ENCODE assay signal across 8 cellular contexts in genomic region chr1:113871597-113872113, GRCh38. TPM values are rescaled to one million over a fixed set of nuclear protein-coding genes. Genes with fewer than 3 reads are reported as not detected.
DNase-seq lines count a peak whose midpoint lies in the region; ATAC-seq and TF ChIP-seq lines count a peak whose summit lies in the region.

PTPN22 (minus strand) TSS chr1:113871712.

- peak within 1 kb of the TSS; percentile 85 for H3K4me3 Mint-ChIP-seq in activated B cell treated with CpG ODN at 0.5 μM for 24 hours
- peak within 1 kb of the TSS; percentile 82 to 95 (median 92) for H3K4me3 Mint-ChIP-seq in naive thymus-derived CD4-positive, alpha-beta T cell

- WGBS in testis, 2 donors = 84 to 92% methylated on average over 4 of the region's 4 CpGs

- H3K27me3 ChIP-seq in BLaER1 (no peaks in the 10 kb centered on the region), testis (no peaks in the 10 kb centered on the region)
- no peaks in the 10 kb centered on the region for H3K27me3 ChIP-seq in naive thymus-derived CD4-positive, alpha-beta T cell (ENCODE audit: control insufficient read depth in 2 of 2, insufficient read depth in 2 of 2, low read length in 2 of 2)

- H3K4me1 ChIP-seq in BLaER1 = peaks cover 46% of the 10 kb centered on the region
- peaks cover 30 to 65% of the 10 kb centered on the region in 2 donors for H3K4me1 ChIP-seq in naive thymus-derived CD4-positive, alpha-beta T cell (ENCODE audit: control insufficient read depth in 2 of 2, insufficient read depth in 2 of 2, low read length in 2 of 2)
- no peaks in the 10 kb centered on the region for H3K4me1 ChIP-seq in testis

- no peaks in the 10 kb centered on the region for H3K27me3 Mint-ChIP-seq in activated B cell treated with CpG ODN at 0.5 μM for 24 hours
- no peaks in the 10 kb centered on the region for H3K27me3 Mint-ChIP-seq in naive thymus-derived CD4-positive, alpha-beta T cell

- no peaks in the 10 kb centered on the region for H3K36me3 ChIP-seq in BLaER1
- H3K36me3 ChIP-seq in naive thymus-derived CD4-positive, alpha-beta T cell (ENCODE audit: control insufficient read depth in 2 of 3, insufficient read depth in 3 of 3, low read length in 3 of 3) = no peaks in the 10 kb centered on the region
- no peaks in the 10 kb centered on the region for H3K36me3 ChIP-seq in testis (ENCODE audit: low read depth, missing control alignments)

- peaks cover 77% of the 10 kb centered on the region for H3K4me1 Mint-ChIP-seq in activated B cell treated with CpG ODN at 0.5 μM for 24 hours
- H3K4me1 Mint-ChIP-seq in naive thymus-derived CD4-positive, alpha-beta T cell = peaks cover 37 to 77% (median 72%) of the 10 kb centered on the region in 7 donors

- CTCF ChIA-PET in activated B cell treated with CpG ODN at 0.5 μM for 24 hours (lab: Charles Lee) = no interaction called here
- CTCF ChIA-PET in naive thymus-derived CD4-positive, alpha-beta T cell (lab: Charles Lee) = no interaction called here

- H3K9me3 ChIP-seq in BLaER1 = no peaks in the 10 kb centered on the region
- H3K9me3 ChIP-seq in naive thymus-derived CD4-positive, alpha-beta T cell (ENCODE audit: control insufficient read depth in 2 of 3, low read length in 3 of 3) = no peaks in the 10 kb centered on the region
- no peaks in the 10 kb centered on the region for H3K9me3 ChIP-seq in testis

- no peaks in the 10 kb centered on the region for H3K9me3 Mint-ChIP-seq in activated B cell treated with CpG ODN at 0.5 μM for 24 hours
- peaks cover 0 to 3% (median 0%) of the 10 kb centered on the region in 11 donors for H3K9me3 Mint-ChIP-seq in naive thymus-derived CD4-positive, alpha-beta T cell

- intact Hi-C loops in activated B cell treated with CpG ODN at 0.5 μM for 24 hours (cut with micrococcal nuclease) = loop anchor here (1.0 kb wide), 5 partner anchors 13 to 59 kb away; partner anchors contain the start of genes AP4B1, HIPK1 and RSBN1
- intact Hi-C loops in naive thymus-derived CD4-positive, alpha-beta T cell (cut with micrococcal nuclease) = loop anchor here (1.0 to 5.0 kb wide), 14 partner anchors 15 to 1253 kb away; partner anchors contain the start of genes BCL2L15 (in 2 of the 2), CAPZA1 (in 2 of the 2), ST7L (in 2 of the 2) and AP4B1 (in 1 of the 2)
- intact Hi-C loops in testis (cut with DNase I; ENCODE audit: low total_unique reads) = no loop called here

- H3K9ac ChIP-seq in BLaER1 = peak within 1 kb of the TSS; percentile 40; the same call in 1 of the 2 replicates

- peak; percentile 67 for DNase-seq in GM20000 (ENCODE audit: low spot score)
- peak; percentile 39 for DNase-seq in activated B cell treated with CpG ODN at 0.5 μM for 24 hours
- DNase-seq in cardiac fibroblast (ENCODE audit: low read depth in 2 of 2) = peak; percentile 64 to 79
- DNase-seq in naive thymus-derived CD4-positive, alpha-beta T cell = peak; percentile 41 to 91 (median 87)
- DNase-seq in testis = peak; percentile 51
- no peak for DNase-seq in NCI-H2171 treated with DMSO at 0.1 percent for 48 hours (lab: John Stamatoyannopoulos, UW)

- peak within 1 kb of the TSS; percentile 81 for H3K4me2 ChIP-seq in BLaER1

- ATAC-seq in HG03575 (IDR thresholded peaks at IDR 0.05; ENCODE audit: extremely low read depth, insufficient number of reproducible peaks, low FRiP score, unreplicated experiment) (peak; percentile 71), activated B cell treated with CpG ODN at 0.5 μM for 24 hours (ENCODE audit: low read depth) (peak; percentile 96)
- peak; percentile 98 for ATAC-seq in naive thymus-derived CD4-positive, alpha-beta T cell

- TF ChIP-seq CTCF in GM20000 (IDR thresholded peaks at IDR 0.05; ENCODE audit: extremely low read depth, missing control alignments) (no peak), activated B cell treated with CpG ODN at 0.5 μM for 24 hours (IDR thresholded peaks at IDR 0.05) (no peak), cardiac fibroblast (IDR thresholded peaks at IDR 0.05; ENCODE audit: low read depth, low read length) (no peak), testis (IDR thresholded peaks at IDR 0.05) (no peak)

- peak within 1 kb of the TSS; percentile 95 for H3K27ac Mint-ChIP-seq in activated B cell treated with CpG ODN at 0.5 μM for 24 hours
- H3K27ac Mint-ChIP-seq in naive thymus-derived CD4-positive, alpha-beta T cell = peak within 1 kb of the TSS; percentile 94 to 99 (median 98)

- no peaks in the 10 kb centered on the region for H4K20me1 ChIP-seq in BLaER1

- peak within 1 kb of the TSS; percentile 51 for H3K4me3 ChIP-seq in BLaER1
- peak within 1 kb of the TSS in 1 of 2 donors; percentile 11 for H3K4me3 ChIP-seq in cardiac fibroblast (replicated peaks in 1 of 2; ENCODE audit: low read depth in 2 of 2, low read length in 2 of 2)
- peak within 1 kb of the TSS; percentile 81 for H3K4me3 ChIP-seq in naive thymus-derived CD4-positive, alpha-beta T cell (ENCODE audit: low read length)
- no peak within 1 kb of the TSS for H3K4me3 ChIP-seq in testis

- H3K27ac ChIP-seq in BLaER1 (peak within 1 kb of the TSS; percentile 50), testis (no peak within 1 kb of the TSS)
- peak within 1 kb of the TSS; percentile 87 for H3K27ac ChIP-seq in naive thymus-derived CD4-positive, alpha-beta T cell (ENCODE audit: low read depth, low read length)

- TF ChIP-seq POLR2A in testis (IDR thresholded peaks at IDR 0.05) = no peak

- H3K36me3 Mint-ChIP-seq in activated B cell treated with CpG ODN at 0.5 μM for 24 hours (ENCODE audit: low read depth) = peaks cover 8% of the 10 kb centered on the region
- H3K36me3 Mint-ChIP-seq in naive thymus-derived CD4-positive, alpha-beta T cell = peaks cover 0 to 17% (median 6%) of the 10 kb centered on the region in 5 donors

- POLR2A ChIA-PET in activated B cell treated with CpG ODN at 0.5 μM for 24 hours (lab: Charles Lee) = interaction anchor here (0.6 to 1.5 kb wide), 4 partner anchors 9 to 58 kb away, joined by 3 to 6 read pairs (median 4); partner anchors contain the start of genes AP4B1 and HIPK1
- POLR2A ChIA-PET in naive thymus-derived CD4-positive, alpha-beta T cell (lab: Charles Lee) = interaction anchor here (0.7 to 1.0 kb wide), 4 partner anchors 15 to 58 kb away, joined by 3 to 5 read pairs (median 3); partner anchors contain the start of gene HIPK1

RNA-seq across cellular contexts. Expression of gene PTPN22, which starts in this region (rescaled TPM):
- total RNA-seq in activated B cell treated with CpG ODN at 0.5 μM for 24 hours (25.5 and 26.1 TPM in 2 replicates), testis (1 to 10 TPM in 1 of 2 donors, under 1 TPM in 1; 0.39 to 1.4 TPM)
- total RNA-seq in naive thymus-derived CD4-positive, alpha-beta T cell = 10 to 100 TPM; 22.2 to 76.7 (median 27.5) TPM
- 10 to 100 TPM; 29.7 to 37.9 TPM for polyA plus RNA-seq in naive thymus-derived CD4-positive, alpha-beta T cell
- 1.6 TPM for polyA plus RNA-seq in testis (ENCODE audit: insufficient read depth, low read depth, low replicate concordance)

Comparison
In these comparisons a context has a peak if more than half of its experiments do, and no peak if none do; other contexts are left out.
1. RNA of gene PTPN22 (total RNA-seq): 22.2 to 76.7 TPM in naive thymus-derived CD4-positive, alpha-beta T cell and 25.5 to 26.1 TPM in activated B cell treated with CpG ODN at 0.5 μM for 24 hours; 0.39 to 1.4 TPM in testis; every median in the first group is over 4 times any median in the second.
2. RNA of gene PTPN22 (polyA plus RNA-seq): 29.7 to 37.9 TPM in naive thymus-derived CD4-positive, alpha-beta T cell; 1.6 TPM in testis (single experiment); every median in the first group is over 10 times any median in the second.
3. H3K27ac ChIP-seq: peak in BLaER1 (single experiment) and naive thymus-derived CD4-positive, alpha-beta T cell (single experiment); none in testis (0 of 2).
4. H3K4me3 ChIP-seq: peak in BLaER1 (single experiment) and naive thymus-derived CD4-positive, alpha-beta T cell (single experiment); none in testis (0 of 2).
5. Peak in every context shown above with its lines, with median percentiles within 50 percentile points of each other: ATAC-seq.